Comparison of ENCODE assay signal across 8 cellular contexts in the genomic region with DNA sequence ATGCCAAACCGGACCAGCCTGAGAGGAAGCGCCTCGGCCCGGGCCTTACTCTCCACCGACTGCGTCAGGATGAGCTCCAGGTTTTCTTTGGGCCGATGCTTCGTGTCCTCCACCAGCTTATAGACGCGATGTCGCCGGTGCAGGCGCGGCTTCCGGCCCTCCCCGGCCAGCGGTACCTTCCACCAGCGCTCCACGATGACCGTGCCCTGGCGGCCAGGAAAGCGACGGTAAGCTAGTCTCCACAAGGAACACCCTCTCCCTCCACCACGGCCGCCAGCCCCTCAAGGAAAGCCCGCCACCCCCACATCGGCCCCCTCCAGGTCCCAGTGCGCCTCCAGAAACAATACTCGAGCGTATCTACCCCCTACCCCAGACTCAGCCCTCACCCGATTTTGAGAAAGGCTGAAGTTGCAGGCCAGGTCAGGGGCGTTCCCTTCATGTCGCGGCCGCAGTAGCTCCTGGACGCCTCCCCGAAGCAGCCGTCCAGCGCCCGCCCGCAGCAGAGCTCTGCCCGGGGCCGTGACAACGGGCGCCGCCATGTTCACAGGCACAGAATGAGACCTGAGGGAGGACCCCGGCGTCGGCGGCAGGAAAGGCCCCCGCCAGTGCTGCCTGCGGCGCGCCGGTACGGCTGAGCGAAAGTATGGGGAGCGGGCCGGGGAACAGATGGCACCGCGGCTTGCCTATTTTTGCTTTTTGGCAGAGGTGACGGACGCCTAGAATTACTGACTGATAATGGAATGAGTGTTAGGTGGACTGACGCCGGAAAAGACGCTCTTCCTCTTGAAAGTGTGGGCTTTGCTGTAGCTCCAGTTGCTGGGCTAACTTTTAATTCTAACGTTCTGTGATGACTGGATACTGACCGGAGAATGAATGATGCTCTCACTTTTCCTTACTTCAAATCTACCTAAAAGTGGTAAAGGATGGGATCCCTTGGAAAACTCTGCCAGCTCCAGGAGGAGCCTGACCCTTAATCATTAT. TPM values are rescaled to one million over a fixed set of nuclear protein-coding genes. Genes with fewer than 3 reads are reported as not detected.
A peak's percentile ranks its signal among the peaks of the same experiment; 100 is the strongest.
DNase-seq lines count a peak whose midpoint lies in the region; ATAC-seq and TF ChIP-seq lines count a peak whose summit lies in the region.

Gene MRPL9 (minus strand): TSS at position 556 of the 981 bp plus-strand sequence. CDS start 17 bp downstream, at position 539.

- peaks cover 10 to 15% (median 12%) of the 10 kb centered on the region in 3 donors for H3K4me1 Mint-ChIP-seq in IgD-negative memory B cell

- peak; percentile 99 for DNase-seq in D341Med (ENCODE audit: low spot score)
- DNase-seq in activated T-cell treated with anti-CD3 and anti-CD28 coated beads, Interleukin-2, amount 50 U/mL, for 1 hour, result peak; percentile 88
- peak; percentile 90 to 92 for DNase-seq in erythroblast (lab: John Stamatoyannopoulos, UW)
- DNase-seq in mucosa of gallbladder (ENCODE audit: low spot score), result peak; percentile 87
- peak; percentile 77 for DNase-seq in stimulated activated CD8-positive, alpha-beta memory T cell treated with anti-CD3 and anti-CD28 coated beads, Interleukin-4, amount 100 ng/mL, for 24 hours (ENCODE audit: low read depth)

- peaks cover 5% of the 10 kb centered on the region for H3K36me3 Mint-ChIP-seq in IgD-negative memory B cell

- peak within 1 kb of the TSS; percentile 94 to 97 (median 96) for H3K4me3 Mint-ChIP-seq in IgD-negative memory B cell

- TF ChIP-seq POLR2A in erythroblast (IDR thresholded peaks at IDR 0.05; ENCODE audit: low read length), result peak; percentile 76

- peak within 1 kb of the TSS; percentile 76 to 99 (median 95) for H3K27ac Mint-ChIP-seq in IgD-negative memory B cell

- peak; percentile 88 for ATAC-seq in GM21515 (IDR thresholded peaks at IDR 0.05; ENCODE audit: unreplicated experiment)

- no peaks in the 10 kb centered on the region for H3K9me3 Mint-ChIP-seq in IgD-negative memory B cell

- H3K27me3 Mint-ChIP-seq in IgD-negative memory B cell, result no peaks in the 10 kb centered on the region

TF ChIP-seq in PFSK-1, 5 proteins besides CTCF, POLR2A, EP300 and RAD21:
- TF ChIP-seq TAF1 (IDR thresholded peaks at IDR 0.05; ENCODE audit: borderline replicate concordance, insufficient read depth, low read length) (peak; percentile 96), SIN3A (IDR thresholded peaks at IDR 0.05; ENCODE audit: borderline replicate concordance, insufficient read depth, low read length) (peak; percentile 80; the same call in 1 of the 2 replicates), FOXP2 (optimal IDR thresholded peaks at IDR 0.05; ENCODE audit: borderline replicate concordance, extremely low read depth, extremely low read length, insufficient read depth) (peak; percentile 50), POLR2AphosphoS5 (IDR thresholded peaks at IDR 0.05; ENCODE audit: low read depth, low read length) (peak; percentile 93)
- TF ChIP-seq, protein P1, sequence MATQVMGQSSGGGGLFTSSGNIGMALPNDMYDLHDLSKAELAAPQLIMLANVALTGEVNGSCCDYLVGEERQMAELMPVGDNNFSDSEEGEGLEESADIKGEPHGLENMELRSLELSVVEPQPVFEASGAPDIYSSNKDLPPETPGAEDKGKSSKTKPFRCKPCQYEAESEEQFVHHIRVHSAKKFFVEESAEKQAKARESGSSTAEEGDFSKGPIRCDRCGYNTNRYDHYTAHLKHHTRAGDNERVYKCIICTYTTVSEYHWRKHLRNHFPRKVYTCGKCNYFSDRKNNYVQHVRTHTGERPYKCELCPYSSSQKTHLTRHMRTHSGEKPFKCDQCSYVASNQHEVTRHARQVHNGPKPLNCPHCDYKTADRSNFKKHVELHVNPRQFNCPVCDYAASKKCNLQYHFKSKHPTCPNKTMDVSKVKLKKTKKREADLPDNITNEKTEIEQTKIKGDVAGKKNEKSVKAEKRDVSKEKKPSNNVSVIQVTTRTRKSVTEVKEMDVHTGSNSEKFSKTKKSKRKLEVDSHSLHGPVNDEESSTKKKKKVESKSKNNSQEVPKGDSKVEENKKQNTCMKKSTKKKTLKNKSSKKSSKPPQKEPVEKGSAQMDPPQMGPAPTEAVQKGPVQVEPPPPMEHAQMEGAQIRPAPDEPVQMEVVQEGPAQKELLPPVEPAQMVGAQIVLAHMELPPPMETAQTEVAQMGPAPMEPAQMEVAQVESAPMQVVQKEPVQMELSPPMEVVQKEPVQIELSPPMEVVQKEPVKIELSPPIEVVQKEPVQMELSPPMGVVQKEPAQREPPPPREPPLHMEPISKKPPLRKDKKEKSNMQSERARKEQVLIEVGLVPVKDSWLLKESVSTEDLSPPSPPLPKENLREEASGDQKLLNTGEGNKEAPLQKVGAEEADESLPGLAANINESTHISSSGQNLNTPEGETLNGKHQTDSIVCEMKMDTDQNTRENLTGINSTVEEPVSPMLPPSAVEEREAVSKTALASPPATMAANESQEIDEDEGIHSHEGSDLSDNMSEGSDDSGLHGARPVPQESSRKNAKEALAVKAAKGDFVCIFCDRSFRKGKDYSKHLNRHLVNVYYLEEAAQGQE (IDR thresholded peaks at IDR 0.05; ENCODE audit: insufficient read depth in 1 of 2, low read depth in 2 of 2, low read length in 2 of 2), result peak in 1 of 2 experiments; percentile 49; a peak in 1 of 4 replicates

RNA-seq across cellular contexts. Expression of gene MRPL9, which starts in this region (rescaled TPM):
- 117 TPM for polyA plus RNA-seq in IgD-negative memory B cell
- 100 TPM for polyA plus RNA-seq in PFSK-1 (2012; ENCODE audit: insufficient read length, low read depth)
- total RNA-seq in mucosa of gallbladder, result 57.7 TPM

Comparison
In these comparisons a context has a peak if more than half of its experiments do, and no peak if none do; other contexts are left out.
1. Peak in every context shown above with its lines: DNase-seq and ATAC-seq.